Comparison of ENCODE assay signal across 8 cellular contexts in genomic region chr2:96760036-96760985, GRCh38. TPM values are rescaled to one million over a fixed set of nuclear protein-coding genes. Genes with fewer than 3 reads are reported as not detected.
DNase-seq lines count a peak whose midpoint lies in the region; ATAC-seq lines count a peak whose summit lies in the region.

Gene CNNM4, plus strand, starts transcription at chr2:96760902. Its CDS starts 98 bp downstream, at chr2:96761000.

- H3K4me3 ChIP-seq in mesendoderm (ENCODE audit: low read length) = peak within 1 kb of the TSS; percentile 56

- peak within 1 kb of the TSS; percentile 87 for H3K56ac ChIP-seq in mesendoderm (ENCODE audit: low read length)

- H3K27ac ChIP-seq in mesendoderm (ENCODE audit: low read depth, low read length) = no peak within 1 kb of the TSS

- no CpG with 5 or more reads among the region's 62 CpGs for WGBS in mesendoderm (ENCODE audit: extremely low coverage, insufficient coverage, low lambda C conversion rate)

- H2BK120ac ChIP-seq in mesendoderm (ENCODE audit: low read depth, low read length) = no peak within 1 kb of the TSS

- peaks cover 11% of the 10 kb centered on the region for H3K79me1 ChIP-seq in mesendoderm (ENCODE audit: low read length)

- peak within 1 kb of the TSS; percentile 76 to 85 for H3K4me3 Mint-ChIP-seq in effector memory CD8-positive, alpha-beta T cell

- peak within 1 kb of the TSS; percentile 86 to 92 for H3K27ac Mint-ChIP-seq in effector memory CD8-positive, alpha-beta T cell

- ATAC-seq in GM21360 (IDR thresholded peaks at IDR 0.05; ENCODE audit: unreplicated experiment) = peak; percentile 69
- peak; percentile 93 for ATAC-seq in effector memory CD8-positive, alpha-beta T cell (replicated peaks)

- H3K18ac ChIP-seq in mesendoderm (ENCODE audit: low read length) = no peak within 1 kb of the TSS

- no peak within 1 kb of the TSS for H3K23ac ChIP-seq in mesendoderm (ENCODE audit: low read length)

- H4K5ac ChIP-seq in mesendoderm (ENCODE audit: low read length) = peak within 1 kb of the TSS; percentile 33

- H2BK15ac ChIP-seq in mesendoderm (replicated peaks; ENCODE audit: low read depth) = no peak within 1 kb of the TSS

- no peaks in the 10 kb centered on the region for H3K27me3 Mint-ChIP-seq in effector memory CD8-positive, alpha-beta T cell

- H3K9me3 Mint-ChIP-seq in effector memory CD8-positive, alpha-beta T cell = no peaks in the 10 kb centered on the region

- H3K4me1 Mint-ChIP-seq in effector memory CD8-positive, alpha-beta T cell (ENCODE audit: low read depth in 2 of 2) = peaks cover 46 to 47% of the 10 kb centered on the region in 2 donors

- H3K27me3 ChIP-seq in mesendoderm (ENCODE audit: insufficient read depth, low read length, poor library complexity) = no peaks in the 10 kb centered on the region

- no peaks in the 10 kb centered on the region for H3K36me3 Mint-ChIP-seq in effector memory CD8-positive, alpha-beta T cell (ENCODE audit: insufficient read depth)

- peak within 1 kb of the TSS; percentile 88 for H3K4me2 ChIP-seq in mesendoderm (ENCODE audit: low read length)

- no peak within 1 kb of the TSS for H3K4ac ChIP-seq in mesendoderm (ENCODE audit: low read depth, low read length)

- H2BK5ac ChIP-seq in mesendoderm (ENCODE audit: low read length) = no peak within 1 kb of the TSS

- peak; percentile 96 for DNase-seq in COLO668 (lab: John Stamatoyannopoulos, UW; ENCODE audit: unreplicated experiment)
- DNase-seq in HT-29 (ENCODE audit: low spot score) = peak; percentile 93
- peak; percentile 90 for DNase-seq in NK-92 treated with Interleukin-12 subunit alpha and Interleukin-12 subunit beta, amount 100 ng/mL, for 24 hours (lab: John Stamatoyannopoulos, UW)
- peak; percentile 79 to 85 for DNase-seq in activated CD8-positive, alpha-beta memory T cell treated with anti-CD3 and anti-CD28 coated beads for 4 hours (ENCODE audit: low read depth in 2 of 2)
- peak; percentile 84 to 86 (median 85) for DNase-seq in effector memory CD8-positive, alpha-beta T cell
- DNase-seq in mesendoderm = peak; percentile 95
- peak; percentile 87 for DNase-seq in stimulated activated CD8-positive, alpha-beta memory T cell treated with anti-CD3 and anti-CD28 coated beads, Interleukin-12 subunit alpha, Interleukin-12 subunit beta, amount 100 ng/mL, for 4 hours (ENCODE audit: low read depth)

- no peaks in the 10 kb centered on the region for H3K36me3 ChIP-seq in mesendoderm (ENCODE audit: control insufficient read depth, insufficient read depth, low read length)

- H3K9ac ChIP-seq in mesendoderm (ENCODE audit: low read length) = peak within 1 kb of the TSS; percentile 73

- no peaks in the 10 kb centered on the region for H3K79me2 ChIP-seq in mesendoderm (ENCODE audit: control insufficient read depth, insufficient read depth, low read length)

- H4K8ac ChIP-seq in mesendoderm (ENCODE audit: low read depth, low read length) = no peak within 1 kb of the TSS

- peak within 1 kb of the TSS; percentile 20 for H2AK5ac ChIP-seq in mesendoderm (ENCODE audit: low read length)

- peaks cover 18% of the 10 kb centered on the region for H3K4me1 ChIP-seq in mesendoderm (ENCODE audit: control insufficient read depth, low read depth, low read length)

RNA-seq across cellular contexts. Expression of gene CNNM4, which starts in this region (rescaled TPM):
- total RNA-seq in HT-29 (2014; rRNA removed; shearing (Covaris generic)) = 10.3 and 11.9 TPM in 2 replicates
- polyA plus RNA-seq in mesendoderm (2013, experiment 1 of 2) = 8.3 TPM
- polyA plus RNA-seq in mesendoderm (2013, experiment 2 of 2) = 7.8 TPM
